1 cellular context compared by ENCODE assay signal in the genomic region with DNA sequence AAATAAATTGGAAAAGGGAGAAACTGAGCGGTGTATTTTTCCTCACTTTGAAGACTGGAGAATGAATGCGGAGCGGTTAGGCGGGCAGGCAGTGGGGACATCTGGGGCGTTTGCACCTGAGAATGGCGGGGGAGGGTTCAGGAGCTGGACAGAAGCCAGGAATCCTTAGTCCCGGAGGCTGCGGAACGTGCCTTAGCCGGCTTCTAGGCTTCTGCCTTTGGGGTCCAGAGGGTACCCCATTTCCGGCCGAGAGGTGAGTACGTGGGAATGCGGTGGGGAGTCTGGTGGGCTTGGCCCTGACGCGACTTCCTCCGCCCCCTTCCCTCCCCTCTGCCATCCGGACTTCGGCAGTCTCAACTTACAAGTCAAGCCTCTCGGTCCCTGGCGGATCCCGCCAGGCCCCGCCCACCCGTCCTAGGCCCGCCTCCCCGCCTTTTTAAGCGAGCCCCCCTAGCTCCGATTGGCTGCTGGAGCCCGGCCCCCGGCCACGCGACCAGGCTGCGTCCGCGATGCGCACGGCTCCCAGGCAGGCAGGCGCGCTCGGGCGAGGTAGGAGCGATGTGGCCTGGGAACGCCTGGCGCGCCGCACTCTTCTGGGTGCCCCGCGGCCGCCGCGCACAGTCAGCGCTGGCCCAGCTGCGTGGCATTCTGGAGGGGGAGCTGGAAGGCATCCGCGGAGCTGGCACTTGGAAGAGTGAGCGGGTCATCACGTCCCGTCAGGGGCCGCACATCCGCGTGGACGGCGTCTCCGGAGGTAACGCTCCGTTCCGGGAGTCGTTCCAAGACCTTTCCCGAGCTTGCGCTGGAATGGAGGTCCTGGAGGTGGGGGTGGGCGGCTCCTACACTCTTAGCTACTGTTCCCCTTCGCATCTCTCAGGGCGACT.
TF ChIP-seq lines count a peak whose summit lies in the region.

A gene (plus strand): TSS at position 525 of the 884 bp plus-strand sequence. CDS start 34 bp downstream, at position 559.

TF ChIP-seq in GM12878, 131 proteins besides CTCF, POLR2A, EP300 and RAD21 (continued from another document and continues in another):
- TF ChIP-seq, protein P1, sequence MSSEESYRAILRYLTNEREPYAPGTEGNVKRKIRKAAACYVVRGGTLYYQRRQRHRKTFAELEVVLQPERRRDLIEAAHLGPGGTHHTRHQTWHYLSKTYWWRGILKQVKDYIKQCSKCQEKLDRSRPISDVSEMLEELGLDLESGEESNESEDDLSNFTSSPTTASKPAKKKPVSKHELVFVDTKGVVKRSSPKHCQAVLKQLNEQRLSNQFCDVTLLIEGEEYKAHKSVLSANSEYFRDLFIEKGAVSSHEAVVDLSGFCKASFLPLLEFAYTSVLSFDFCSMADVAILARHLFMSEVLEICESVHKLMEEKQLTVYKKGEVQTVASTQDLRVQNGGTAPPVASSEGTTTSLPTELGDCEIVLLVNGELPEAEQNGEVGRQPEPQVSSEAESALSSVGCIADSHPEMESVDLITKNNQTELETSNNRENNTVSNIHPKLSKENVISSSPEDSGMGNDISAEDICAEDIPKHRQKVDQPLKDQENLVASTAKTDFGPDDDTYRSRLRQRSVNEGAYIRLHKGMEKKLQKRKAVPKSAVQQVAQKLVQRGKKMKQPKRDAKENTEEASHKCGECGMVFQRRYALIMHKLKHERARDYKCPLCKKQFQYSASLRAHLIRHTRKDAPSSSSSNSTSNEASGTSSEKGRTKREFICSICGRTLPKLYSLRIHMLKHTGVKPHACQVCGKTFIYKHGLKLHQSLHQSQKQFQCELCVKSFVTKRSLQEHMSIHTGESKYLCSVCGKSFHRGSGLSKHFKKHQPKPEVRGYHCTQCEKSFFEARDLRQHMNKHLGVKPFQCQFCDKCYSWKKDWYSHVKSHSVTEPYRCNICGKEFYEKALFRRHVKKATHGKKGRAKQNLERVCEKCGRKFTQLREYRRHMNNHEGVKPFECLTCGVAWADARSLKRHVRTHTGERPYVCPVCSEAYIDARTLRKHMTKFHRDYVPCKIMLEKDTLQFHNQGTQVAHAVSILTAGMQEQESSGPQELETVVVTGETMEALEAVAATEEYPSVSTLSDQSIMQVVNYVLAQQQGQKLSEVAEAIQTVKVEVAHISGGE (CRISPR knock-in tag; IDR thresholded peaks at IDR 0.05): no peak
- no peak for TF ChIP-seq BMI1 (IDR thresholded peaks at IDR 0.05; ENCODE audit: borderline replicate concordance)
- TF ChIP-seq TCF12 (IDR thresholded peaks at IDR 0.05; ENCODE audit: low read depth, low read length): no peak
- TF ChIP-seq RBBP5 (conservative IDR thresholded peaks at IDR 0.05): no peak
- no peak for TF ChIP-seq KAT2A (conservative IDR thresholded peaks at IDR 0.05; ENCODE audit: control insufficient read depth, low read depth, low read length)
- TF ChIP-seq NRF1 (conservative IDR thresholded peaks at IDR 0.05; ENCODE audit: low read depth, low read length): peak; percentile 43
- peak; percentile 90 for TF ChIP-seq CREB1 (IDR thresholded peaks at IDR 0.05; ENCODE audit: low read depth)
- no peak for TF ChIP-seq ZNF622 (IDR thresholded peaks at IDR 0.05)
- TF ChIP-seq, protein P2, sequence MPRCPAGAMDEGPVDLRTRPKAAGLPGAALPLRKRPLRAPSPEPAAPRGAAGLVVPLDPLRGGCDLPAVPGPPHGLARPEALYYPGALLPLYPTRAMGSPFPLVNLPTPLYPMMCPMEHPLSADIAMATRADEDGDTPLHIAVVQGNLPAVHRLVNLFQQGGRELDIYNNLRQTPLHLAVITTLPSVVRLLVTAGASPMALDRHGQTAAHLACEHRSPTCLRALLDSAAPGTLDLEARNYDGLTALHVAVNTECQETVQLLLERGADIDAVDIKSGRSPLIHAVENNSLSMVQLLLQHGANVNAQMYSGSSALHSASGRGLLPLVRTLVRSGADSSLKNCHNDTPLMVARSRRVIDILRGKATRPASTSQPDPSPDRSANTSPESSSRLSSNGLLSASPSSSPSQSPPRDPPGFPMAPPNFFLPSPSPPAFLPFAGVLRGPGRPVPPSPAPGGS (IDR thresholded peaks at IDR 0.05; ENCODE audit: borderline replicate concordance, insufficient read depth, low read depth, low read length, poor library complexity, severe bottlenecking): no peak
- no peak for TF ChIP-seq NR2C2 (IDR thresholded peaks at IDR 0.05; ENCODE audit: borderline replicate concordance, control insufficient read depth, insufficient read length, low read depth)
- no peak for TF ChIP-seq ZSCAN29 (IDR thresholded peaks at IDR 0.05)
- no peak for TF ChIP-seq JUND (IDR thresholded peaks at IDR 0.05; ENCODE audit: low read depth, low read length)
- TF ChIP-seq NBN (IDR thresholded peaks at IDR 0.05): no peak
- TF ChIP-seq, protein P3, sequence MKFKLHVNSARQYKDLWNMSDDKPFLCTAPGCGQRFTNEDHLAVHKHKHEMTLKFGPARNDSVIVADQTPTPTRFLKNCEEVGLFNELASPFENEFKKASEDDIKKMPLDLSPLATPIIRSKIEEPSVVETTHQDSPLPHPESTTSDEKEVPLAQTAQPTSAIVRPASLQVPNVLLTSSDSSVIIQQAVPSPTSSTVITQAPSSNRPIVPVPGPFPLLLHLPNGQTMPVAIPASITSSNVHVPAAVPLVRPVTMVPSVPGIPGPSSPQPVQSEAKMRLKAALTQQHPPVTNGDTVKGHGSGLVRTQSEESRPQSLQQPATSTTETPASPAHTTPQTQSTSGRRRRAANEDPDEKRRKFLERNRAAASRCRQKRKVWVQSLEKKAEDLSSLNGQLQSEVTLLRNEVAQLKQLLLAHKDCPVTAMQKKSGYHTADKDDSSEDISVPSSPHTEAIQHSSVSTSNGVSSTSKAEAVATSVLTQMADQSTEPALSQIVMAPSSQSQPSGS (IDR thresholded peaks at IDR 0.05; ENCODE audit: low read length): no peak
- TF ChIP-seq YY1 (IDR thresholded peaks at IDR 0.05; ENCODE audit: low read depth, low read length): 0 out of 2 replicates have a peak, but pooled peaks have one; percentile 12
- TF ChIP-seq, protein P4, sequence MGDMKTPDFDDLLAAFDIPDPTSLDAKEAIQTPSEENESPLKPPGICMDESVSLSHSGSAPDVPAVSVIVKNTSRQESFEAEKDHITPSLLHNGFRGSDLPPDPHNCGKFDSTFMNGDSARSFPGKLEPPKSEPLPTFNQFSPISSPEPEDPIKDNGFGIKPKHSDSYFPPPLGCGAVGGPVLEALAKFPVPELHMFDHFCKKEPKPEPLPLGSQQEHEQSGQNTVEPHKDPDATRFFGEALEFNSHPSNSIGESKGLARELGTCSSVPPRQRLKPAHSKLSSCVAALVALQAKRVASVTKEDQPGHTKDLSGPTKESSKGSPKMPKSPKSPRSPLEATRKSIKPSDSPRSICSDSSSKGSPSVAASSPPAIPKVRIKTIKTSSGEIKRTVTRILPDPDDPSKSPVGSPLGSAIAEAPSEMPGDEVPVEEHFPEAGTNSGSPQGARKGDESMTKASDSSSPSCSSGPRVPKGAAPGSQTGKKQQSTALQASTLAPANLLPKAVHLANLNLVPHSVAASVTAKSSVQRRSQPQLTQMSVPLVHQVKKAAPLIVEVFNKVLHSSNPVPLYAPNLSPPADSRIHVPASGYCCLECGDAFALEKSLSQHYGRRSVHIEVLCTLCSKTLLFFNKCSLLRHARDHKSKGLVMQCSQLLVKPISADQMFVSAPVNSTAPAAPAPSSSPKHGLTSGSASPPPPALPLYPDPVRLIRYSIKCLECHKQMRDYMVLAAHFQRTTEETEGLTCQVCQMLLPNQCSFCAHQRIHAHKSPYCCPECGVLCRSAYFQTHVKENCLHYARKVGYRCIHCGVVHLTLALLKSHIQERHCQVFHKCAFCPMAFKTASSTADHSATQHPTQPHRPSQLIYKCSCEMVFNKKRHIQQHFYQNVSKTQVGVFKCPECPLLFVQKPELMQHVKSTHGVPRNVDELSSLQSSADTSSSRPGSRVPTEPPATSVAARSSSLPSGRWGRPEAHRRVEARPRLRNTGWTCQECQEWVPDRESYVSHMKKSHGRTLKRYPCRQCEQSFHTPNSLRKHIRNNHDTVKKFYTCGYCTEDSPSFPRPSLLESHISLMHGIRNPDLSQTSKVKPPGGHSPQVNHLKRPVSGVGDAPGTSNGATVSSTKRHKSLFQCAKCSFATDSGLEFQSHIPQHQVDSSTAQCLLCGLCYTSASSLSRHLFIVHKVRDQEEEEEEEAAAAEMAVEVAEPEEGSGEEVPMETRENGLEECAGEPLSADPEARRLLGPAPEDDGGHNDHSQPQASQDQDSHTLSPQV (IDR thresholded peaks at IDR 0.05): no peak
- no peak for TF ChIP-seq RAD51 (IDR thresholded peaks at IDR 0.05)
- TF ChIP-seq, protein P5, sequence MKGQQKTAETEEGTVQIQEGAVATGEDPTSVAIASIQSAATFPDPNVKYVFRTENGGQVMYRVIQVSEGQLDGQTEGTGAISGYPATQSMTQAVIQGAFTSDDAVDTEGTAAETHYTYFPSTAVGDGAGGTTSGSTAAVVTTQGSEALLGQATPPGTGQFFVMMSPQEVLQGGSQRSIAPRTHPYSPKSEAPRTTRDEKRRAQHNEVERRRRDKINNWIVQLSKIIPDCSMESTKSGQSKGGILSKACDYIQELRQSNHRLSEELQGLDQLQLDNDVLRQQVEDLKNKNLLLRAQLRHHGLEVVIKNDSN (IDR thresholded peaks at IDR 0.05; ENCODE audit: borderline replicate concordance, extremely low read length, insufficient read depth, low read depth, low read length): peak; percentile 61
- no peak for TF ChIP-seq NR2C1 (IDR thresholded peaks at IDR 0.05)
- TF ChIP-seq EED (IDR thresholded peaks at IDR 0.05; ENCODE audit: low read depth): no peak
- TF ChIP-seq POLR2AphosphoS5 (IDR thresholded peaks at IDR 0.05; ENCODE audit: low read length): peak; percentile 63; the same call in 1 of the 2 replicates
- TF ChIP-seq, protein P6, sequence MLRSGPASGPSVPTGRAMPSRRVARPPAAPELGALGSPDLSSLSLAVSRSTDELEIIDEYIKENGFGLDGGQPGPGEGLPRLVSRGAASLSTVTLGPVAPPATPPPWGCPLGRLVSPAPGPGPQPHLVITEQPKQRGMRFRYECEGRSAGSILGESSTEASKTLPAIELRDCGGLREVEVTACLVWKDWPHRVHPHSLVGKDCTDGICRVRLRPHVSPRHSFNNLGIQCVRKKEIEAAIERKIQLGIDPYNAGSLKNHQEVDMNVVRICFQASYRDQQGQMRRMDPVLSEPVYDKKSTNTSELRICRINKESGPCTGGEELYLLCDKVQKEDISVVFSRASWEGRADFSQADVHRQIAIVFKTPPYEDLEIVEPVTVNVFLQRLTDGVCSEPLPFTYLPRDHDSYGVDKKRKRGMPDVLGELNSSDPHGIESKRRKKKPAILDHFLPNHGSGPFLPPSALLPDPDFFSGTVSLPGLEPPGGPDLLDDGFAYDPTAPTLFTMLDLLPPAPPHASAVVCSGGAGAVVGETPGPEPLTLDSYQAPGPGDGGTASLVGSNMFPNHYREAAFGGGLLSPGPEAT (IDR thresholded peaks at IDR 0.05; ENCODE audit: low read depth): peak; percentile 26; the same call in 1 of the 2 replicates
- no peak; the same call in 1 of the 2 replicates for TF ChIP-seq LARP7 (IDR thresholded peaks at IDR 0.05)
- TF ChIP-seq YBX1 (IDR thresholded peaks at IDR 0.05): no peak
- no peak for TF ChIP-seq NFYA (IDR thresholded peaks at IDR 0.05; ENCODE audit: borderline replicate concordance, low read depth, low read length)
- TF ChIP-seq, protein P7, sequence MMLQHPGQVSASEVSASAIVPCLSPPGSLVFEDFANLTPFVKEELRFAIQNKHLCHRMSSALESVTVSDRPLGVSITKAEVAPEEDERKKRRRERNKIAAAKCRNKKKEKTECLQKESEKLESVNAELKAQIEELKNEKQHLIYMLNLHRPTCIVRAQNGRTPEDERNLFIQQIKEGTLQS (IDR thresholded peaks at IDR 0.05; ENCODE audit: borderline replicate concordance, extremely low read depth, low read depth, low read length): no peak
- TF ChIP-seq GATAD2B (conservative IDR thresholded peaks at IDR 0.05; ENCODE audit: low read depth): no peak
- TF ChIP-seq, protein P8, sequence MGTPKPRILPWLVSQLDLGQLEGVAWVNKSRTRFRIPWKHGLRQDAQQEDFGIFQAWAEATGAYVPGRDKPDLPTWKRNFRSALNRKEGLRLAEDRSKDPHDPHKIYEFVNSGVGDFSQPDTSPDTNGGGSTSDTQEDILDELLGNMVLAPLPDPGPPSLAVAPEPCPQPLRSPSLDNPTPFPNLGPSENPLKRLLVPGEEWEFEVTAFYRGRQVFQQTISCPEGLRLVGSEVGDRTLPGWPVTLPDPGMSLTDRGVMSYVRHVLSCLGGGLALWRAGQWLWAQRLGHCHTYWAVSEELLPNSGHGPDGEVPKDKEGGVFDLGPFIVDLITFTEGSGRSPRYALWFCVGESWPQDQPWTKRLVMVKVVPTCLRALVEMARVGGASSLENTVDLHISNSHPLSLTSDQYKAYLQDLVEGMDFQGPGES (IDR thresholded peaks at IDR 0.05): peak; percentile 55; the same call in 1 of the 2 replicates
- TF ChIP-seq, protein P9, sequence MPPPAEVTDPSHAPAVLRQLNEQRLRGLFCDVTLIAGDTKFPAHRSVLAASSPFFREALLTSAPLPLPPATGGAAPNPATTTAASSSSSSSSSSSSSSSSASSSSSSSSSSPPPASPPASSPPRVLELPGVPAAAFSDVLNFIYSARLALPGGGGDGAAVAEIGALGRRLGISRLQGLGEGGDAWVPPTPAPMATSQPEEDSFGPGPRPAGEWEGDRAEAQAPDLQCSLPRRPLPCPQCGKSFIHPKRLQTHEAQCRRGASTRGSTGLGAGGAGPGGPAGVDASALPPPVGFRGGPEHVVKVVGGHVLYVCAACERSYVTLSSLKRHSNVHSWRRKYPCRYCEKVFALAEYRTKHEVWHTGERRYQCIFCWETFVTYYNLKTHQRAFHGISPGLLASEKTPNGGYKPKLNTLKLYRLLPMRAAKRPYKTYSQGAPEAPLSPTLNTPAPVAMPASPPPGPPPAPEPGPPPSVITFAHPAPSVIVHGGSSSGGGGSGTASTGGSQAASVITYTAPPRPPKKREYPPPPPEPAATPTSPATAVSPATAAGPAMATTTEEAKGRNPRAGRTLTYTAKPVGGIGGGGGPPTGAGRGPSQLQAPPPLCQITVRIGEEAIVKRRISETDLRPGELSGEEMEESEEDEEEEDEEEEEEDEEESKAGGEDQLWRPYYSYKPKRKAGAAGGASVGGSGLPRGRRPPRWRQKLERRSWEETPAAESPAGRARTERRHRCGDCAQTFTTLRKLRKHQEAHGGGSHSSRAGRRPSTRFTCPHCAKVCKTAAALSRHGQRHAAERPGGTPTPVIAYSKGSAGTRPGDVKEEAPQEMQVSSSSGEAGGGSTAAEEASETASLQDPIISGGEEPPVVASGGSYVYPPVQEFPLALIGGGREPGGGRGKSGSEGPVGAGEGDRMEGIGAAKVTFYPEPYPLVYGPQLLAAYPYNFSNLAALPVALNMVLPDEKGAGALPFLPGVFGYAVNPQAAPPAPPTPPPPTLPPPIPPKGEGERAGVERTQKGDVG (CRISPR knock-in tag; IDR thresholded peaks at IDR 0.05): no peak
- TF ChIP-seq, protein P10, sequence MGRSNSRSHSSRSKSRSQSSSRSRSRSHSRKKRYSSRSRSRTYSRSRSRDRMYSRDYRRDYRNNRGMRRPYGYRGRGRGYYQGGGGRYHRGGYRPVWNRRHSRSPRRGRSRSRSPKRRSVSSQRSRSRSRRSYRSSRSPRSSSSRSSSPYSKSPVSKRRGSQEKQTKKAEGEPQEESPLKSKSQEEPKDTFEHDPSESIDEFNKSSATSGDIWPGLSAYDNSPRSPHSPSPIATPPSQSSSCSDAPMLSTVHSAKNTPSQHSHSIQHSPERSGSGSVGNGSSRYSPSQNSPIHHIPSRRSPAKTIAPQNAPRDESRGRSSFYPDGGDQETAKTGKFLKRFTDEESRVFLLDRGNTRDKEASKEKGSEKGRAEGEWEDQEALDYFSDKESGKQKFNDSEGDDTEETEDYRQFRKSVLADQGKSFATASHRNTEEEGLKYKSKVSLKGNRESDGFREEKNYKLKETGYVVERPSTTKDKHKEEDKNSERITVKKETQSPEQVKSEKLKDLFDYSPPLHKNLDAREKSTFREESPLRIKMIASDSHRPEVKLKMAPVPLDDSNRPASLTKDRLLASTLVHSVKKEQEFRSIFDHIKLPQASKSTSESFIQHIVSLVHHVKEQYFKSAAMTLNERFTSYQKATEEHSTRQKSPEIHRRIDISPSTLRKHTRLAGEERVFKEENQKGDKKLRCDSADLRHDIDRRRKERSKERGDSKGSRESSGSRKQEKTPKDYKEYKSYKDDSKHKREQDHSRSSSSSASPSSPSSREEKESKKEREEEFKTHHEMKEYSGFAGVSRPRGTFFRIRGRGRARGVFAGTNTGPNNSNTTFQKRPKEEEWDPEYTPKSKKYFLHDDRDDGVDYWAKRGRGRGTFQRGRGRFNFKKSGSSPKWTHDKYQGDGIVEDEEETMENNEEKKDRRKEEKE (IDR thresholded peaks at IDR 0.05): no peak
- peak; percentile 87 for TF ChIP-seq IKZF1 (conservative IDR thresholded peaks at IDR 0.05)
